Comparison of ENCODE assay signal across 1 cellular context in genomic region chr12:862303-862911, GRCh38.
TF ChIP-seq lines count a peak whose summit lies in the region.

No MANE protein-coding gene starts in this region.

TF ChIP-seq in K562, 482 proteins besides CTCF, POLR2A, EP300 and RAD21 (continued from another document):
- TF ChIP-seq ZNF518B (CRISPR knock-in tag; IDR thresholded peaks at IDR 0.05) = no peak
- TF ChIP-seq SRF (CRISPR knock-in tag; IDR thresholded peaks at IDR 0.05) = no peak
- TF ChIP-seq LCOR (CRISPR knock-in tag; IDR thresholded peaks at IDR 0.05) = no peak
- TF ChIP-seq MBD1 (CRISPR knock-in tag; IDR thresholded peaks at IDR 0.05) = no peak
- no peak for TF ChIP-seq CHAMP1 (IDR thresholded peaks at IDR 0.05)
- TF ChIP-seq ATF2 (CRISPR knock-in tag; IDR thresholded peaks at IDR 0.05) = no peak
